18 cellular contexts compared by ENCODE assay signal in the genomic region with DNA sequence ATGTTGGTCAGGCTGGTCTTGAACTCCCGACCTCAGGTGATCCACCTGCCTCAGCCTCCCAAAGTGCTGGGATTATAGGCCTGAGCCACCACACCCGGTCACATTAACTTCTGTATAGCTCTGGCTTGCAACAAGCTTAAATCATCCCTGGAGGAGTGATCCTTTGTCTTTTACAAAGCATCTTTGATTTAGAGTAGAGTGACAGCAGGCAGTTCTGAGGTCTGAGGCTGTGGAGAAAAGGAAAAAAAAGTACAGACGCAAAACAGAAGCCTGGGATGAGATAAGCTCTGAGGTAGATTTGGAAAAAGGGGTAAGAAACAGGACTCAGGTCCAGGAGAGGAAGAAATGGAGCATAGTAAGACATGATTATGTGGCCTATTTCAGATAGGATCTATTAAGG.
DNase-seq lines count a peak whose midpoint lies in the region; ATAC-seq and TF ChIP-seq lines count a peak whose summit lies in the region.
"Had no signal": no experiment of that assay in that cellular context is flagged by ENCODE, and none has a peak within 500 bp of the region (broad histone marks: within the 10 kb centered on the region; RNA-seq: fewer than 3 reads in every experiment).

No MANE protein-coding gene starts in this region.

- no peak overlapping the region for H3K9ac ChIP-seq in H9 (ENCODE audit: extremely low read depth, insufficient read length, low read length)
- H3K9ac ChIP-seq: GM23248 had no signal

- TF ChIP-seq CTCF in 22Rv1 (IDR thresholded peaks at IDR 0.05) = no peak
- TF ChIP-seq CTCF in H9 (conservative IDR thresholded peaks at IDR 0.05) = no peak
- no peak for TF ChIP-seq CTCF in thyroid gland (IDR thresholded peaks at IDR 0.05)

- H4K91ac ChIP-seq in H9 (ENCODE audit: insufficient read length, low read depth, low read length) = no peak overlapping the region

- no peak overlapping the region for H3K4me3 ChIP-seq in thyroid gland (replicated peaks in 1 of 3)
- H3K4me3 ChIP-seq: GM23248 had no signal

- H3K27me3 ChIP-seq in H9 (ENCODE audit: insufficient read depth, low read length) (no peaks in the 10 kb centered on the region), thyroid gland (no peaks in the 10 kb centered on the region)

- H3K4me1 ChIP-seq in H9 (ENCODE audit: insufficient read depth, low read length) = no peaks in the 10 kb centered on the region; the same call in 1 of the 2 replicates
- H3K4me1 ChIP-seq in thyroid gland = peaks cover 69 to 70% of the 10 kb centered on the region in 2 donors
- H3K4me1 ChIP-seq: BE2C had no signal

- no peak overlapping the region for H3T11ph ChIP-seq in H9 (ENCODE audit: low read length)

- DNase-seq in H9 (no peak), thyroid gland (no peak), SIG-M5 treated with dmso at 0.1 percent for 504 hours (lab: John Stamatoyannopoulos, UW; ENCODE audit: unreplicated experiment) (no peak)
- DNase-seq in activated naive CD4-positive, alpha-beta T cell treated with anti-CD3 and anti-CD28 coated beads for 36 hours = no peak
- DNase-seq: ACHN; BE2C; C1 segment of cervical spinal cord; Caco-2; CD4-positive, alpha-beta T cell; GDM1; GM23248; HFFc6 had no signal

- H3K18ac ChIP-seq in H9 (ENCODE audit: insufficient read length, low read depth, low read length) = no peak overlapping the region

- ATAC-seq in HG03354 (IDR thresholded peaks at IDR 0.05; ENCODE audit: poor library complexity, severe bottlenecking, unreplicated experiment) = no peak
- ATAC-seq: HCT116, HepG2 had no signal

- H2BK120ac ChIP-seq in H9 (ENCODE audit: low read depth, low read length, poor library complexity, severe bottlenecking) = no peak overlapping the region

- peak overlapping the region in 2 of 3 experiments; percentile 19 to 83; a peak in 2 of 7 replicates for H3K27ac Mint-ChIP-seq in H9
- peak overlapping the region; percentile 67 for H3K27ac Mint-ChIP-seq in dendritic cell treated with granulocyte-macrophage colony-stimulating factor and Interleukin-4, amounts not matched to agents 40 ng/mL and 50 ng/mL, for 4 days
- no peak overlapping the region for H3K27ac Mint-ChIP-seq in activated naive CD4-positive, alpha-beta T cell treated with anti-CD3 and anti-CD28 coated beads for 36 hours
- H3K27ac Mint-ChIP-seq: CD4-positive, alpha-beta T cell had no signal

- H3K4me2 ChIP-seq in H9 (ENCODE audit: insufficient read depth, insufficient read length, low read length) = no peak overlapping the region

- H4K20me1 ChIP-seq in H9 (ENCODE audit: control insufficient read depth, insufficient read depth, insufficient read length) = no peaks in the 10 kb centered on the region

- H3K56ac ChIP-seq in H9 (ENCODE audit: insufficient read length, low read depth, low read length) = no peak overlapping the region

- peak overlapping the region; percentile 33; the same call in 1 of the 2 replicates for H3K27ac ChIP-seq in 22Rv1
- no peak overlapping the region for H3K27ac ChIP-seq in H9 (ENCODE audit: insufficient read length, low read depth, low read length)
- peak overlapping the region; percentile 35 to 98 (median 91) for H3K27ac ChIP-seq in thyroid gland
- H3K27ac ChIP-seq: GM23248 had no signal

- CTCF ChIA-PET in activated naive CD4-positive, alpha-beta T cell treated with anti-CD3 and anti-CD28 coated beads for 36 hours (lab: Charles Lee) = interaction anchor here (0.6 to 0.8 kb wide), 2 partner anchors 87 to 152 kb away, joined by 3 read pairs; no protein-coding TSS in a partner anchor

- H3K4ac ChIP-seq in H9 (ENCODE audit: low read depth, low read length) = no peak overlapping the region

- H3K4me3 Mint-ChIP-seq in H9 = no peak overlapping the region
- no peak overlapping the region for H3K4me3 Mint-ChIP-seq in dendritic cell treated with granulocyte-macrophage colony-stimulating factor and Interleukin-4, amounts not matched to agents 40 ng/mL and 50 ng/mL, for 4 days
- H3K4me3 Mint-ChIP-seq in activated naive CD4-positive, alpha-beta T cell treated with anti-CD3 and anti-CD28 coated beads for 36 hours = no peak overlapping the region
- H3K4me3 Mint-ChIP-seq: CD4-positive, alpha-beta T cell; HFFc6; IgD-negative memory B cell had no signal

- H2AFZ ChIP-seq in H9 (ENCODE audit: low read length) = no peak overlapping the region
- H2AFZ ChIP-seq: GM23248 had no signal

- no peak overlapping the region for H2AK5ac ChIP-seq in H9 (ENCODE audit: insufficient read length, low read length)

- no peaks in the 10 kb centered on the region for H3K9me3 Mint-ChIP-seq in H9
- H3K9me3 Mint-ChIP-seq in dendritic cell treated with granulocyte-macrophage colony-stimulating factor and Interleukin-4, amounts not matched to agents 40 ng/mL and 50 ng/mL, for 4 days = no peaks in the 10 kb centered on the region
- no peaks in the 10 kb centered on the region for H3K9me3 Mint-ChIP-seq in activated naive CD4-positive, alpha-beta T cell treated with anti-CD3 and anti-CD28 coated beads for 36 hours
- H3K9me3 Mint-ChIP-seq: CD4-positive, alpha-beta T cell; HFFc6; IgD-negative memory B cell had no signal

- no peak overlapping the region for H4K5ac ChIP-seq in H9 (ENCODE audit: insufficient read length, low read depth, low read length)

- H3K36me3 Mint-ChIP-seq in H9 (ENCODE audit: insufficient read depth in 1 of 3, low read depth in 3 of 3) = peaks cover 0 to 6% (median 3%) of the 10 kb centered on the region in 3 experiments; a peak in 3 of 7 replicates
- peaks cover 57% of the 10 kb centered on the region for H3K36me3 Mint-ChIP-seq in dendritic cell treated with granulocyte-macrophage colony-stimulating factor and Interleukin-4, amounts not matched to agents 40 ng/mL and 50 ng/mL, for 4 days (ENCODE audit: low read depth)
- H3K36me3 Mint-ChIP-seq in activated naive CD4-positive, alpha-beta T cell treated with anti-CD3 and anti-CD28 coated beads for 36 hours (ENCODE audit: low read depth) = no peaks in the 10 kb centered on the region

- H2BK20ac ChIP-seq in H9 (ENCODE audit: low read depth, low read length, poor library complexity, severe bottlenecking) = no peak overlapping the region

- no peak overlapping the region for H3K23ac ChIP-seq in H9 (ENCODE audit: insufficient read length, low read depth, low read length)

- peaks cover 4% of the 10 kb centered on the region; the same call in 1 of the 2 replicates for H3K79me2 ChIP-seq in H9 (ENCODE audit: insufficient read depth, low read length)

- no peak overlapping the region for H2BK12ac ChIP-seq in H9 (ENCODE audit: insufficient read length, low read depth, low read length)

- H3K79me1 ChIP-seq in H9 (ENCODE audit: insufficient read depth, low read depth, low read length, poor library complexity, severe bottlenecking) = peaks cover under 1% of the 10 kb centered on the region

- H3K23me2 ChIP-seq in H9 (ENCODE audit: insufficient read length, low read depth, low read length, poor library complexity, severe bottlenecking) = no peaks in the 10 kb centered on the region

- H3K14ac ChIP-seq in H9 (ENCODE audit: insufficient read depth, low read length) = no peak overlapping the region

- intact Hi-C loops in dendritic cell treated with granulocyte-macrophage colony-stimulating factor and Interleukin-4, amounts not matched to agents 40 ng/mL and 50 ng/mL, for 4 days (cut with micrococcal nuclease) = no loop called here
- intact Hi-C loops in thyroid gland (cut with DNase I) = no loop called here
- intact Hi-C loops in activated naive CD4-positive, alpha-beta T cell treated with anti-CD3 and anti-CD28 coated beads for 36 hours (cut with micrococcal nuclease) = no loop called here

- no peak overlapping the region for H2BK15ac ChIP-seq in H9 (ENCODE audit: low read depth, low read length)

- H3K9me3 ChIP-seq in H9 (ENCODE audit: control insufficient read depth, low read depth, low read length) (no peaks in the 10 kb centered on the region), thyroid gland (no peaks in the 10 kb centered on the region)
- H3K9me3 ChIP-seq: BE2C, Caco-2 had no signal

- no peak overlapping the region for H2BK5ac ChIP-seq in H9 (ENCODE audit: insufficient read length, low read length)

- H3K27me3 Mint-ChIP-seq in H9 (ENCODE audit: low read depth) = no peaks in the 10 kb centered on the region
- no peaks in the 10 kb centered on the region for H3K27me3 Mint-ChIP-seq in dendritic cell treated with granulocyte-macrophage colony-stimulating factor and Interleukin-4, amounts not matched to agents 40 ng/mL and 50 ng/mL, for 4 days
- no peaks in the 10 kb centered on the region for H3K27me3 Mint-ChIP-seq in activated naive CD4-positive, alpha-beta T cell treated with anti-CD3 and anti-CD28 coated beads for 36 hours (ENCODE audit: low read depth)
- H3K27me3 Mint-ChIP-seq: IgD-negative memory B cell had no signal

- no peak for TF ChIP-seq POLR2A in thyroid gland (IDR thresholded peaks at IDR 0.05)

- peaks cover 26 to 37% of the 10 kb centered on the region in 2 experiments for H3K4me1 Mint-ChIP-seq in H9
- H3K4me1 Mint-ChIP-seq in dendritic cell treated with granulocyte-macrophage colony-stimulating factor and Interleukin-4, amounts not matched to agents 40 ng/mL and 50 ng/mL, for 4 days (ENCODE audit: low read depth) = peaks cover 44% of the 10 kb centered on the region
- peaks cover 10% of the 10 kb centered on the region for H3K4me1 Mint-ChIP-seq in activated naive CD4-positive, alpha-beta T cell treated with anti-CD3 and anti-CD28 coated beads for 36 hours (ENCODE audit: low read depth)

- no CpG with 5 or more reads among the region's 3 CpGs for WGBS in H9 (ENCODE audit: extremely low coverage, insufficient read length, low lambda C conversion rate)
- WGBS in thyroid gland, 2 donors = 91 to 96% methylated on average over 3 of the region's 3 CpGs

- no peak overlapping the region for H4K8ac ChIP-seq in H9 (replicated peaks; ENCODE audit: insufficient read length, low read depth, low read length)

- H3K36me3 ChIP-seq in thyroid gland = no peaks in the 10 kb centered on the region
- H3K36me3 ChIP-seq: BE2C had no signal
